ENCODE assay signal across 19 cellular contexts in genomic region chr6:120671519-120671918, GRCh38.
DNase-seq lines count a peak whose midpoint lies in the region; ATAC-seq lines count a peak whose summit lies in the region.
"Had no signal": no experiment of that assay in that cellular context is flagged by ENCODE, and none has a peak within 500 bp of the region (broad histone marks: within the 10 kb centered on the region; RNA-seq: fewer than 3 reads in every experiment).

No MANE protein-coding gene starts in this region.

- no peak for ATAC-seq in activated CD4-positive, CD25-positive, alpha-beta regulatory T cell treated with anti-CD3 and anti-CD28 coated beads, Interleukin-2, amount 50 U/mL, for 24 hours
- ATAC-seq in GM18909 (IDR thresholded peaks at IDR 0.05; ENCODE audit: poor library complexity, unreplicated experiment) = no peak
- ATAC-seq in HG03097 (IDR thresholded peaks at IDR 0.05; ENCODE audit: low FRiP score, unreplicated experiment) = no peak
- ATAC-seq: activated CD8-positive, alpha-beta T cell treated with anti-CD3 and anti-CD28 coated beads for 36 hours; left cardiac atrium; T-cell had no signal

- DNase-seq in NCI-H526 (lab: John Stamatoyannopoulos, UW) (peak; percentile 1 to 16), NCI-H526 treated with DMSO at 0.1 percent for 48 hours (lab: John Stamatoyannopoulos, UW) (no peak), OCI-M1 (lab: John Stamatoyannopoulos, UW) (peak; percentile 23), iPS DF 4.7 (ENCODE audit: extremely low read depth, low spot score) (peak; percentile 30), GF-D8 (lab: John Stamatoyannopoulos, UW) (no peak)
- DNase-seq: activated CD8-positive, alpha-beta T cell treated with anti-CD3 and anti-CD28 coated beads for 36 hours; activated naive CD4-positive, alpha-beta T cell treated with anti-CD3 and anti-CD28 coated beads, Interleukin-2, amount 10 ng/mL, durations not matched to agents 7 days and 5 days; activated T-cell treated with anti-CD3 and anti-CD28 coated beads, Interleukin-2, amount 50 U/mL, for 24 hours; GOT3; KG1; left cardiac atrium; MV-4-11; NCI-H2029 treated with DMSO at 0.1 percent for 48 hours; stimulated activated CD4-positive, alpha-beta T cell treated with anti-CD3 and anti-CD28 coated beads, Interleukin-12 subunit alpha, Interleukin-12 subunit beta, amount 100 ng/mL, for 4 hours; T-cell; testis had no signal

Comparison
In these comparisons a context has a peak if more than half of its experiments do, and no peak if none do; other contexts are left out.
1. DNase-seq: peak in NCI-H526 (2 of 2), OCI-M1 (single experiment) and iPS DF 4.7 (single experiment); none in NCI-H526 treated with DMSO at 0.1 percent for 48 hours (single experiment) and GF-D8 (single experiment).